In the genomic region with DNA sequence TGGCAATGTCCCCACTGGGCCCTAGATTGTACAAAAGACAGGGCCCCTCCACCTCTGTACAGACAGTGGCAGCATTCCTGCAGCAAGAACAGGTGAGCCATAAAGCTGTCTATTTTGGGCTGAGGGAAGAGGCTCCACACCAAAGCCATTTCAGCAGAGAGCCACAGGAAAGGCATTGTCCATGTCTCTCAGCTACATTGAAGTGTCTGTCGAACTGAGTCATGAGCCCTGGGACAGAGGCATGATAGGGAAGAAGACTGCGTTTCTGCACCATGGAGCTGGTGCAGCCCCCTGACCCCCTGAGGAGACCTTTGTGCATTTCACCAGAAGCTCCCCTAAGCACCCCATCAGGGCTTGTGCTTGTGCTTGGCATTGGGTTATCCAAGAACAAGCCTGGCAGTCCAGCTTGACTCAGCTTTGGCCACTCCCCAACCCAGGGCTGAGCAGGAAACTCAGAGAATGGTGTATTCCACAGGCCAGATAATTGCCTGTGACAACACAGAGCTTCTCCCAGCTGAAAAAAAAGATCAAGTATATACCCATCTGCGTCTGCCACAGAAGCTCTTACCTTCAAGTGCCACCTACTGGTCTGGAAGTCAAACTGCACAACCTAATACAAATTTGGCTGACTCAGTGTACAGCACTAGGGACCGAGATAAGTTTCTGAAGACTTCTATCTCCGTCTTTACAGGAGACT, we compare ENCODE assay signal across 8 cellular contexts. TPM values are rescaled to one million over a fixed set of nuclear protein-coding genes. Genes with fewer than 3 reads are reported as not detected.
DNase-seq lines count a peak whose midpoint lies in the region; ATAC-seq and TF ChIP-seq lines count a peak whose summit lies in the region.

No MANE protein-coding gene starts in this region.

- H4K20me1 ChIP-seq in OCI-LY7 (ENCODE audit: insufficient read depth, low read length) = no peaks in the 10 kb centered on the region

- TF ChIP-seq EP300 in Ishikawa (IDR thresholded peaks at IDR 0.05; ENCODE audit: borderline replicate concordance) = no peak

- no peaks in the 10 kb centered on the region for H3K9me3 ChIP-seq in OCI-LY7 (ENCODE audit: low read length)

- ATAC-seq in GM21576 (IDR thresholded peaks at IDR 0.05; ENCODE audit: unreplicated experiment) = peak; percentile 95

- peak; percentile 6 for DNase-seq in G401 (ENCODE audit: low spot score)
- peak; percentile 53 for DNase-seq in OCI-LY7 (ENCODE audit: low spot score)
- no peak for DNase-seq in dorsolateral prefrontal cortex
- peak; percentile 67 for DNase-seq in myocyte (ENCODE audit: low read depth)
- DNase-seq in stimulated activated CD4-positive, alpha-beta T cell treated with anti-CD3 and anti-CD28 coated beads, Interleukin-2, amount 100 ng/mL, for 24 hours = no peak
- no peak for DNase-seq in effector CD8-positive, alpha-beta T cell (lab: John Stamatoyannopoulos, UW)

- no peaks in the 10 kb centered on the region for H3K9me2 ChIP-seq in OCI-LY7 (ENCODE audit: insufficient read depth, low read length)

- CTCF ChIA-PET in OCI-LY7 (lab: Charles Lee; ENCODE audit: unreplicated experiment) = interaction anchor here (1.0 to 1.7 kb wide), 2 partner anchors 210 to 213 kb away, joined by 3 to 4 read pairs; no protein-coding TSS in a partner anchor

- POLR2A ChIA-PET in OCI-LY7 (lab: Charles Lee) = interaction anchor here (1.3 kb wide), 1 partner anchor 9 kb away, joined by 4 read pairs; no protein-coding TSS in a partner anchor

- in situ Hi-C loops in G401 (cut with HindIII; ENCODE audit: low sequenced_read_pairs) = no loop called here

- peak; percentile 93 for TF ChIP-seq RAD21 in Ishikawa (IDR thresholded peaks at IDR 0.05; ENCODE audit: low read depth)

- no TSS peak for BruUV-seq in OCI-LY7 (replicated peaks; lab: Mats Ljungman, UMichigan)

- H3K79me2 ChIP-seq in OCI-LY7 (ENCODE audit: insufficient read depth, low read depth, low read length) = no peaks in the 10 kb centered on the region

- H2AFZ ChIP-seq in OCI-LY7 (ENCODE audit: low read length) = no peak overlapping the region

- H3K4me1 ChIP-seq in OCI-LY7 (ENCODE audit: insufficient read depth, low read length, poor library complexity, severe bottlenecking) = no peaks in the 10 kb centered on the region

- H3K4me3 ChIP-seq in OCI-LY7 (ENCODE audit: low read depth, low read length, poor library complexity, severe bottlenecking) = no peak overlapping the region
- H3K4me3 ChIP-seq in dorsolateral prefrontal cortex = no peak overlapping the region

- H3K27ac ChIP-seq in OCI-LY7 (ENCODE audit: low read depth, low read length, poor library complexity, severe bottlenecking) = no peak overlapping the region
- H3K27ac ChIP-seq in dorsolateral prefrontal cortex = no peak overlapping the region

- H3K36me3 ChIP-seq in OCI-LY7 (ENCODE audit: insufficient read depth, low read length) = no peaks in the 10 kb centered on the region

- no peak overlapping the region for H3K4me2 ChIP-seq in OCI-LY7 (ENCODE audit: low read length)

- no peaks in the 10 kb centered on the region for H3K27me3 ChIP-seq in dorsolateral prefrontal cortex

- TF ChIP-seq CTCF in OCI-LY7 (conservative IDR thresholded peaks at IDR 0.05; ENCODE audit: low read length) (peak; percentile 86), dorsolateral prefrontal cortex (IDR thresholded peaks at IDR 0.05 in 54 of 56, conservative IDR thresholded peaks at IDR 0.05 in 2 of 56; ENCODE audit: low read depth in 1 of 56, partially characterized antibody in 56 of 56) (peak in 54 of 56 donors; percentile 34 to 78 (median 53))

- intact Hi-C loops in OCI-LY7 (cut with micrococcal nuclease; ENCODE audit: unreplicated experiment) (loop anchor here (2.0 kb wide), 1 partner anchor 209 kb away; no protein-coding TSS in a partner anchor), dorsolateral prefrontal cortex (cut with DNase I) (loop anchor here (2.0 to 5.0 kb wide), 3 partner anchors 17 to 327 kb away; no protein-coding TSS in a partner anchor)

TF ChIP-seq in Ishikawa, 13 proteins besides CTCF, POLR2A, EP300 and RAD21:
- TF ChIP-seq TEAD4 (IDR thresholded peaks at IDR 0.05) (no peak), NFIC (IDR thresholded peaks at IDR 0.05) (no peak), CEBPB (IDR thresholded peaks at IDR 0.05) (no peak), CREB1 (IDR thresholded peaks at IDR 0.05; ENCODE audit: low read depth) (no peak), EGR1 (IDR thresholded peaks at IDR 0.05) (no peak), YY1 (IDR thresholded peaks at IDR 0.05; ENCODE audit: low read depth) (no peak), ZBTB7A (IDR thresholded peaks at IDR 0.05; ENCODE audit: low read depth) (no peak), TAF1 (IDR thresholded peaks at IDR 0.05; ENCODE audit: low read depth) (no peak), TCF12 (IDR thresholded peaks at IDR 0.05; ENCODE audit: low read depth) (no peak), FOXM1 (IDR thresholded peaks at IDR 0.05; ENCODE audit: borderline replicate concordance, low read depth) (no peak)
- TF ChIP-seq, protein P1, sequence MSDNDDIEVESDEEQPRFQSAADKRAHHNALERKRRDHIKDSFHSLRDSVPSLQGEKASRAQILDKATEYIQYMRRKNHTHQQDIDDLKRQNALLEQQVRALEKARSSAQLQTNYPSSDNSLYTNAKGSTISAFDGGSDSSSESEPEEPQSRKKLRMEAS (IDR thresholded peaks at IDR 0.05) = no peak
- TF ChIP-seq, protein P2, sequence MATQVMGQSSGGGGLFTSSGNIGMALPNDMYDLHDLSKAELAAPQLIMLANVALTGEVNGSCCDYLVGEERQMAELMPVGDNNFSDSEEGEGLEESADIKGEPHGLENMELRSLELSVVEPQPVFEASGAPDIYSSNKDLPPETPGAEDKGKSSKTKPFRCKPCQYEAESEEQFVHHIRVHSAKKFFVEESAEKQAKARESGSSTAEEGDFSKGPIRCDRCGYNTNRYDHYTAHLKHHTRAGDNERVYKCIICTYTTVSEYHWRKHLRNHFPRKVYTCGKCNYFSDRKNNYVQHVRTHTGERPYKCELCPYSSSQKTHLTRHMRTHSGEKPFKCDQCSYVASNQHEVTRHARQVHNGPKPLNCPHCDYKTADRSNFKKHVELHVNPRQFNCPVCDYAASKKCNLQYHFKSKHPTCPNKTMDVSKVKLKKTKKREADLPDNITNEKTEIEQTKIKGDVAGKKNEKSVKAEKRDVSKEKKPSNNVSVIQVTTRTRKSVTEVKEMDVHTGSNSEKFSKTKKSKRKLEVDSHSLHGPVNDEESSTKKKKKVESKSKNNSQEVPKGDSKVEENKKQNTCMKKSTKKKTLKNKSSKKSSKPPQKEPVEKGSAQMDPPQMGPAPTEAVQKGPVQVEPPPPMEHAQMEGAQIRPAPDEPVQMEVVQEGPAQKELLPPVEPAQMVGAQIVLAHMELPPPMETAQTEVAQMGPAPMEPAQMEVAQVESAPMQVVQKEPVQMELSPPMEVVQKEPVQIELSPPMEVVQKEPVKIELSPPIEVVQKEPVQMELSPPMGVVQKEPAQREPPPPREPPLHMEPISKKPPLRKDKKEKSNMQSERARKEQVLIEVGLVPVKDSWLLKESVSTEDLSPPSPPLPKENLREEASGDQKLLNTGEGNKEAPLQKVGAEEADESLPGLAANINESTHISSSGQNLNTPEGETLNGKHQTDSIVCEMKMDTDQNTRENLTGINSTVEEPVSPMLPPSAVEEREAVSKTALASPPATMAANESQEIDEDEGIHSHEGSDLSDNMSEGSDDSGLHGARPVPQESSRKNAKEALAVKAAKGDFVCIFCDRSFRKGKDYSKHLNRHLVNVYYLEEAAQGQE (IDR thresholded peaks at IDR 0.05; ENCODE audit: low read depth) = no peak
- TF ChIP-seq, protein P3, sequence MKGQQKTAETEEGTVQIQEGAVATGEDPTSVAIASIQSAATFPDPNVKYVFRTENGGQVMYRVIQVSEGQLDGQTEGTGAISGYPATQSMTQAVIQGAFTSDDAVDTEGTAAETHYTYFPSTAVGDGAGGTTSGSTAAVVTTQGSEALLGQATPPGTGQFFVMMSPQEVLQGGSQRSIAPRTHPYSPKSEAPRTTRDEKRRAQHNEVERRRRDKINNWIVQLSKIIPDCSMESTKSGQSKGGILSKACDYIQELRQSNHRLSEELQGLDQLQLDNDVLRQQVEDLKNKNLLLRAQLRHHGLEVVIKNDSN (IDR thresholded peaks at IDR 0.05) = no peak

RNA-seq across cellular contexts. Expression of gene FRMD3, which starts 5.9 kb away (rescaled TPM):
- 0.06 TPM in 1 of 2 replicates, not detected in the other for total RNA-seq in G401 (2014; rRNA removed; shearing (Covaris generic))
- total RNA-seq in OCI-LY7 (2014; rRNA removed; shearing (Covaris generic)) = 0.44 and 1.4 TPM in 2 replicates
- 0.48 and 0.65 TPM in 2 replicates for total RNA-seq in OCI-LY7 (2022)
- total RNA-seq in dorsolateral prefrontal cortex = 10 to 100 TPM in 77 of 120 experiments, 1 to 10 TPM in 43; 5.4 to 27.0 (median 10.8) TPM
- 2.9 and 8.6 TPM in 2 replicates for total RNA-seq in myocyte
- polyA plus RNA-seq in myocyte (2012) = 0.37 TPM

Comparison
In these comparisons a context has a peak if more than half of its experiments do, and no peak if none do; other contexts are left out.
1. DNase-seq: peak in G401 (single experiment), OCI-LY7 (single experiment) and myocyte (single experiment); none in dorsolateral prefrontal cortex (0 of 10), stimulated activated CD4-positive, alpha-beta T cell treated with anti-CD3 and anti-CD28 coated beads, Interleukin-2, amount 100 ng/mL, for 24 hours (0 of 2) and effector CD8-positive, alpha-beta T cell (single experiment).